In the genomic region with DNA sequence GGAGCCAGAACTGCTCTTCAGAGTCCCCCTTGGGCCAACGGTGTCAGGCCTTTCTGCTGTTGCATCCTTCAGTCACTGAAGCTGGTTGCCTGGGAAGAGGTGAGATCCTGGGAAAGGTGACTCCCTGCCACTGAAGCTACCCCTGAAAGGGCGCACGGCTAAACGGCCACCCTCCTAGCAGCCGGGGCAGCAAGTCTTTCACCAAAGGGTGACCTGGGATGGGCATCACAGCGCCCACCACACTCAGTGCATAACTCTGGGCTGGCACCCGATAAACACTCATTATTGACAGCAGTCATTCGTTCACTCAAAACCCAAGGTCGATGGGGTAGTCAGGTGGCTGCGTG, we compare ENCODE assay signal across 13 cellular contexts. TPM values are rescaled to one million over a fixed set of nuclear protein-coding genes. Genes with fewer than 3 reads are reported as not detected.
DNase-seq lines count a peak whose midpoint lies in the region; ATAC-seq and TF ChIP-seq lines count a peak whose summit lies in the region.
"Had no signal": no experiment of that assay in that cellular context is flagged by ENCODE, and none has a peak within 500 bp of the region (broad histone marks: within the 10 kb centered on the region; RNA-seq: fewer than 3 reads in every experiment).

No MANE protein-coding gene starts in this region.

- H3K36me3 ChIP-seq in adrenal gland (replicated peaks in 1 of 2) = no peaks in the 10 kb centered on the region
- no peaks in the 10 kb centered on the region for H3K36me3 ChIP-seq in muscle layer of duodenum (ENCODE audit: control insufficient read depth in 1 of 2, insufficient read depth in 2 of 2, low read length in 2 of 2)
- H3K36me3 ChIP-seq in urinary bladder (ENCODE audit: insufficient read depth) = no peaks in the 10 kb centered on the region

- no peak for DNase-seq in activated naive CD4-positive, alpha-beta T cell treated with anti-CD3 and anti-CD28 coated beads for 36 hours
- DNase-seq in activated naive CD4-positive, alpha-beta T cell treated with anti-CD3 and anti-CD28 coated beads, Interleukin-2, amount 50 U/mL, for 72 hours (ENCODE audit: low spot score in 2 of 2) = no peak
- DNase-seq in adrenal gland = no peak
- DNase-seq in NCI-H510A treated with DMSO at 0.1 percent for 48 hours (lab: John Stamatoyannopoulos, UW) = no peak
- no peak for DNase-seq in NCI-H1105 treated with DMSO at 0.1 percent for 48 hours (lab: John Stamatoyannopoulos, UW)
- DNase-seq: anterior cingulate cortex, midbrain, NCI-H2081 treated with DMSO at 0.1 percent for 48 hours, testis had no signal

- H3K4me3 Mint-ChIP-seq in activated naive CD4-positive, alpha-beta T cell treated with anti-CD3 and anti-CD28 coated beads for 36 hours = no peak overlapping the region

- no peaks in the 10 kb centered on the region for H3K9me3 Mint-ChIP-seq in activated naive CD4-positive, alpha-beta T cell treated with anti-CD3 and anti-CD28 coated beads for 36 hours
- H3K9me3 Mint-ChIP-seq in activated naive CD4-positive, alpha-beta T cell treated with anti-CD3 and anti-CD28 coated beads, Interleukin-2, amount 50 U/mL, for 72 hours = no peaks in the 10 kb centered on the region

- intact Hi-C loops in activated naive CD4-positive, alpha-beta T cell treated with anti-CD3 and anti-CD28 coated beads for 36 hours (cut with micrococcal nuclease) = loop anchor here (2.0 kb wide), 1 partner anchor 25 kb away; no protein-coding TSS in a partner anchor
- intact Hi-C loops in adrenal gland (cut with DNase I) = no loop called here

- peaks cover 40% of the 10 kb centered on the region for H3K4me1 Mint-ChIP-seq in activated naive CD4-positive, alpha-beta T cell treated with anti-CD3 and anti-CD28 coated beads for 36 hours (ENCODE audit: low read depth)

- TF ChIP-seq CTCF in adrenal gland (IDR thresholded peaks at IDR 0.05) = no peak

- TF ChIP-seq POLR2A in adrenal gland (IDR thresholded peaks at IDR 0.05) = no peak

- H3K27ac ChIP-seq in adrenal gland (peak overlapping the region in 3 of 5 donors; percentile 26 to 64 (median 56)), muscle layer of duodenum (ENCODE audit: low read length) (peak overlapping the region; percentile 67), urinary bladder (ENCODE audit: low read depth) (peak overlapping the region; percentile 88)
- H3K27ac ChIP-seq: epithelial cell of prostate, testis had no signal

- CTCF ChIA-PET in activated naive CD4-positive, alpha-beta T cell treated with anti-CD3 and anti-CD28 coated beads for 36 hours (lab: Charles Lee) = interaction anchor here (0.6 to 1.2 kb wide), 3 partner anchors 13 to 24 kb away, joined by 3 to 4 read pairs (median 3); no protein-coding TSS in a partner anchor

- H3K36me3 Mint-ChIP-seq in activated naive CD4-positive, alpha-beta T cell treated with anti-CD3 and anti-CD28 coated beads for 36 hours (ENCODE audit: low read depth) = no peaks in the 10 kb centered on the region
- no peaks in the 10 kb centered on the region for H3K36me3 Mint-ChIP-seq in activated naive CD4-positive, alpha-beta T cell treated with anti-CD3 and anti-CD28 coated beads, Interleukin-2, amount 50 U/mL, for 72 hours

- 47 to 80% (median 76%) methylated on average over 4 to 10 of the region's 10 CpGs for WGBS in adrenal gland, 4 donors
- 92% methylated on average over 10 of the region's 10 CpGs for WGBS in urinary bladder

- H3K4me1 ChIP-seq in adrenal gland (replicated peaks in 1 of 2) = peaks cover 12 to 15% of the 10 kb centered on the region in 2 donors
- no peaks in the 10 kb centered on the region for H3K4me1 ChIP-seq in muscle layer of duodenum (ENCODE audit: control insufficient read depth in 1 of 2, insufficient read depth in 2 of 2, low read length in 2 of 2)
- peaks cover 1% of the 10 kb centered on the region for H3K4me1 ChIP-seq in urinary bladder (ENCODE audit: insufficient read depth)
- H3K4me1 ChIP-seq: testis had no signal

- H3K9me3 ChIP-seq in adrenal gland (replicated peaks in 1 of 3) (no peaks in the 10 kb centered on the region), muscle layer of duodenum (ENCODE audit: control insufficient read depth in 1 of 2, low read length in 2 of 2) (no peaks in the 10 kb centered on the region)
- H3K9me3 ChIP-seq: testis had no signal

- no peaks in the 10 kb centered on the region for H3K27me3 ChIP-seq in adrenal gland
- H3K27me3 ChIP-seq in muscle layer of duodenum (ENCODE audit: low read depth, low read length) = no peaks in the 10 kb centered on the region
- H3K27me3 ChIP-seq: testis had no signal

- H3K4me3 ChIP-seq in adrenal gland = no peak overlapping the region
- H3K4me3 ChIP-seq in muscle layer of duodenum (ENCODE audit: low read depth in 1 of 2, low read length in 2 of 2) = no peak overlapping the region
- H3K4me3 ChIP-seq in urinary bladder (ENCODE audit: low read depth, low read length) = no peak overlapping the region
- H3K4me3 ChIP-seq: testis had no signal

- peak overlapping the region; percentile 20 for H3K27ac Mint-ChIP-seq in activated naive CD4-positive, alpha-beta T cell treated with anti-CD3 and anti-CD28 coated beads for 36 hours
- H3K27ac Mint-ChIP-seq in activated naive CD4-positive, alpha-beta T cell treated with anti-CD3 and anti-CD28 coated beads, Interleukin-2, amount 50 U/mL, for 72 hours = no peak overlapping the region

- no peaks in the 10 kb centered on the region for H3K27me3 Mint-ChIP-seq in activated naive CD4-positive, alpha-beta T cell treated with anti-CD3 and anti-CD28 coated beads for 36 hours (ENCODE audit: low read depth)

- ATAC-seq in activated naive CD4-positive, alpha-beta T cell treated with anti-CD3 and anti-CD28 coated beads, Interleukin-2, amount 50 U/mL, for 72 hours = no peak
- ATAC-seq in HG02642 (IDR thresholded peaks at IDR 0.05; ENCODE audit: poor library complexity, unreplicated experiment) = no peak

RNA-seq across cellular contexts. Expression of a gene that starts 26.5 kb away (rescaled TPM):
- total RNA-seq in activated naive CD4-positive, alpha-beta T cell treated with anti-CD3 and anti-CD28 coated beads for 36 hours = 100 to 1,000 TPM; 102 to 110 TPM
- total RNA-seq in activated naive CD4-positive, alpha-beta T cell treated with anti-CD3 and anti-CD28 coated beads, Interleukin-2, amount 50 U/mL, for 72 hours = 100 to 1,000 TPM in 1 of 2 donors, 10 to 100 TPM in 1; 99.3 to 153 TPM
- total RNA-seq in adrenal gland = 100 to 1,000 TPM; 392 to 760 (median 431) TPM
- polyA plus RNA-seq in adrenal gland = 100 to 1,000 TPM in 1 of 3 donors, 10 to 100 TPM in 2; 83.3 to 143 (median 92.8) TPM
- 40.9 TPM for total RNA-seq in urinary bladder
- 112 TPM for polyA plus RNA-seq in urinary bladder
